In the genomic region with DNA sequence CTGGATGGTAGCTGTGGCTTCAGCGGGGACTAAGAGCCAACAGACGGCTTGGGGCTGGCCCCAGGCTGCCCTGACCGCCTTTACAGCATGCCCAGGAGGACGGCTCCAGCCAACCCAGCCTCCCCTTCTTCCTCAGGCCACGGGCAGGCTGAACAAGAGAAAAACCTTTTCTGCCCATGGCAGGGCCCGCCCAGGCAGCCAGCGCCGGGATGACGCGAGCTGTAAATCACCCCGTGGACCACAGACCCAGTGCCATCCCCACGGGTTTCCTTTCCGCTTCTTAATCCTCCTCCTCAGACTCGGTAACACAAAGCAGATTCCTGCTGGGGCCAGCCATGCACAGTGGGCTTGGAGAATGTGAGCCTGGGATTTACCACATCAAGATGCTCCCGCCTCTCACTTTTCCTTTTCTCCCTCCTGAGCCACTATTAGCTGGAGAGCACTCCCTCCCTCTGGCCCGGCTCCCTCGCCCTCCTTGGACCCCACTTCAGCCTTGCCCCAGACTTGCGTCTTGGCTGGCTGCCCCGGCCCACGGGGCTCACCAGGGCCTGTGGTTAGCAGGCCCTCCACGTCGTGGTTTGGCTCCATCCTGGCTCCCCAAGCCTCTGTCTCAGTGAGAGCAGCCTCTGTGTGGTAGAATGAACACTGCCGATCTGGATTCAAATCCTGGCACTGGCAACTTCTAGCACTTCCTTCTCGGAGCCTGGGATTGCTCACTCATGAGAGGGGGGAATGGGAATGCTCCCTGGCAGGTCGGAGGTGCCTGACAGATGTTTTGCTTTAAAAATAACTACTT, we compare ENCODE assay signal across 8 cellular contexts. TPM values are rescaled to one million over a fixed set of nuclear protein-coding genes. Genes with fewer than 3 reads are reported as not detected.
DNase-seq lines count a peak whose midpoint lies in the region; ATAC-seq, FAIRE-seq and TF ChIP-seq lines count a peak whose summit lies in the region.

No MANE protein-coding gene starts in this region.

- peak; percentile 82 for DNase-seq in Daoy (ENCODE audit: low read depth)
- peak; percentile 64 for DNase-seq in RCC 7860 (ENCODE audit: low spot score)
- DNase-seq in fibroblast of villous mesenchyme (ENCODE audit: low read depth) = peak; percentile 97
- DNase-seq in retina = peak; percentile 32
- DNase-seq in NCI-H524 (lab: John Stamatoyannopoulos, UW) = no peak
- no peak for DNase-seq in BE2C
- no peak for DNase-seq in SHP77 (lab: John Stamatoyannopoulos, UW)

- TF ChIP-seq CTCF in fibroblast of villous mesenchyme (IDR thresholded peaks at IDR 0.05; ENCODE audit: insufficient read depth, low read depth, low read length) (no peak), BE2C (IDR thresholded peaks at IDR 0.05; ENCODE audit: low read depth, low read length) (no peak)

- no peaks in the 10 kb centered on the region for H3K9me3 ChIP-seq in BE2C

- H3K36me3 ChIP-seq in BE2C = no peaks in the 10 kb centered on the region

- no peak for TF ChIP-seq POLR2A in GM18505 (IDR thresholded peaks at IDR 0.05; ENCODE audit: borderline replicate concordance, extremely low read depth, insufficient read depth, insufficient read length)

- no peaks in the 10 kb centered on the region for H3K4me1 ChIP-seq in BE2C

- H3K27me3 ChIP-seq in BE2C = no peaks in the 10 kb centered on the region

- peak; percentile 60 for FAIRE-seq in RCC 7860 (lab: Jason Lieb, UNC)

- ATAC-seq in GM18505 (IDR thresholded peaks at IDR 0.05; ENCODE audit: unreplicated experiment) = no peak

- H3K4me3 ChIP-seq in fibroblast of villous mesenchyme (ENCODE audit: low read depth, low read length) (no peak overlapping the region), BE2C (ENCODE audit: low read depth, low read length) (no peak overlapping the region)

RNA-seq across cellular contexts. Expression of gene ATOH8, which starts 31.4 kb away (rescaled TPM):
- 10.0 and 17.7 TPM in 2 replicates for total RNA-seq in Daoy (2014; rRNA removed; shearing (Covaris generic))
- 6.8 and 9.1 TPM in 2 replicates for total RNA-seq in fibroblast of villous mesenchyme
- 1.0 TPM for polyA plus RNA-seq in BE2C (2012; ENCODE audit: insufficient read depth, insufficient read length, low read depth)

Comparison
In these comparisons a context has a peak if more than half of its experiments do, and no peak if none do; other contexts are left out.
1. DNase-seq: peak in Daoy (single experiment), RCC 7860 (single experiment), fibroblast of villous mesenchyme (single experiment) and retina (single experiment); none in NCI-H524 (0 of 2), BE2C (single experiment) and SHP77 (0 of 2).